ENCODE assay signal across 1 cellular context in the genomic region with DNA sequence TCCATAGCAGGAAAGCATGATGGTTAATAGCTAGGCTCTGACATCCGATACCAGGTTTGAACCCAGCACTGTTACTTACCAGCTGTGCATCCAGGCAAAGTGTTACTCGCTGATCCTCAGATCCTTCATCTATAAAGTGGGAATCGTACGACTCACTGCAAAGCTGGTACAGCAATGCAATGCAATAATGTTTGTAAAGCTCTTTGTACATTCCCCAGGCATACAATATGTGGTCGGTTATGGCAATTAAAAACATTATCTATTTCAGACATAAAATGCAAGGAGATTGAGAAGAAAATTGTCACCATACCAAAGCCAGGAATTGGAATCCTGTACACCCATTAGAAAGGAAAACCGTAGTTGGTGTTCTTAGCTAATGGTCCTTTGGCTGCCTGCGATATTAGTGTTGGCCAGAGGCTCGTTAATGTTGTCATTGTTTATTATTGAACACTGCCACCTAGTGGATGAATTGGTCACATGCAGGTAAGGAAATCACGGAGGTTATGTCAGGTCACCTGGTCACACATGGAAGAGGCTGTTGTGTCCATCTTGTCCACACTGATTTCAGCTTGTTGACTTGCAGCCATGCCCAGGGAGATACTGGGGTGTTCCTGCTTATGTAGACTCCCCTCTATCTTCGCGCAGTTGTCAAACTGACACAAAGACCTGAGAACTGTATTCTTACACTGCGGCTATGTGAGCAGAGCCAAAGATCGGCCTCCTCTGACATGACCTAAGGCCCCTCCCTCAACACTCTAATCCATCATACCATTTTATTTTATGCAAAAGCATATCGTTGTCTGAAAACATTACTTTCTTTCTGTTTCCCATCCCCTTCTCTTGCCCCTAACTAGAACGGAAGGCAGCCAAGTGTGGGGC.
TF ChIP-seq lines count a peak whose summit lies in the region.

No MANE protein-coding gene starts in this region.

TF ChIP-seq in GM12878, 131 proteins besides CTCF, POLR2A, EP300 and RAD21 (continued from another document):
- peak in 1 of 2 experiments; percentile 26; a peak in 1 of 4 replicates for TF ChIP-seq BHLHE40 (IDR thresholded peaks at IDR 0.05; ENCODE audit: borderline replicate concordance in 1 of 2, low read depth in 2 of 2, low read length in 1 of 2)
- TF ChIP-seq EED (IDR thresholded peaks at IDR 0.05; ENCODE audit: low read depth): no peak
- no peak for TF ChIP-seq KAT2A (conservative IDR thresholded peaks at IDR 0.05; ENCODE audit: control insufficient read depth, low read depth, low read length)
- TF ChIP-seq NRF1 (conservative IDR thresholded peaks at IDR 0.05; ENCODE audit: low read depth, low read length): no peak
- TF ChIP-seq, protein P1, sequence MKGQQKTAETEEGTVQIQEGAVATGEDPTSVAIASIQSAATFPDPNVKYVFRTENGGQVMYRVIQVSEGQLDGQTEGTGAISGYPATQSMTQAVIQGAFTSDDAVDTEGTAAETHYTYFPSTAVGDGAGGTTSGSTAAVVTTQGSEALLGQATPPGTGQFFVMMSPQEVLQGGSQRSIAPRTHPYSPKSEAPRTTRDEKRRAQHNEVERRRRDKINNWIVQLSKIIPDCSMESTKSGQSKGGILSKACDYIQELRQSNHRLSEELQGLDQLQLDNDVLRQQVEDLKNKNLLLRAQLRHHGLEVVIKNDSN (IDR thresholded peaks at IDR 0.05; ENCODE audit: borderline replicate concordance, extremely low read length, insufficient read depth, low read depth, low read length): peak; percentile 41
